1 cellular context compared by ENCODE assay signal in genomic region chr2:26605195-26605968, GRCh38.
TF ChIP-seq lines count a peak whose summit lies in the region.

No MANE protein-coding gene starts in this region.

TF ChIP-seq in HepG2, 621 proteins besides CTCF, POLR2A, EP300 and RAD21 (continued from another document):
- TF ChIP-seq, protein P1, sequence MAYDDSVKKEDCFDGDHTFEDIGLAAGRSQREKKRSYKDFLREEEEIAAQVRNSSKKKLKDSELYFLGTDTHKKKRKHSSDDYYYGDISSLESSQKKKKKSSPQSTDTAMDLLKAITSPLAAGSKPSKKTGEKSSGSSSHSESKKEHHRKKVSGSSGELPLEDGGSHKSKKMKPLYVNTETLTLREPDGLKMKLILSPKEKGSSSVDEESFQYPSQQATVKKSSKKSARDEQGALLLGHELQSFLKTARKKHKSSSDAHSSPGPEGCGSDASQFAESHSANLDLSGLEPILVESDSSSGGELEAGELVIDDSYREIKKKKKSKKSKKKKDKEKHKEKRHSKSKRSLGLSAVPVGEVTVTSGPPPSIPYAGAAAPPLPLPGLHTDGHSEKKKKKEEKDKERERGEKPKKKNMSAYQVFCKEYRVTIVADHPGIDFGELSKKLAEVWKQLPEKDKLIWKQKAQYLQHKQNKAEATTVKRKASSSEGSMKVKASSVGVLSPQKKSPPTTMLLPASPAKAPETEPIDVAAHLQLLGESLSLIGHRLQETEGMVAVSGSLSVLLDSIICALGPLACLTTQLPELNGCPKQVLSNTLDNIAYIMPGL (CRISPR knock-in tag; IDR thresholded peaks at IDR 0.05; ENCODE audit: borderline replicate concordance in 1 of 2, low read depth in 1 of 2): 0 out of 4 replicates have a peak, but pooled peaks of 1 of the 2 experiments have one; percentile 37
- TF ChIP-seq POGK (CRISPR knock-in tag; conservative IDR thresholded peaks at IDR 0.05) (0 out of 2 replicates have a peak, but pooled peaks have one; percentile 30), RFX3 (CRISPR knock-in tag; IDR thresholded peaks at IDR 0.05) (no peak), ZNF543 (CRISPR knock-in tag; IDR thresholded peaks at IDR 0.05) (no peak), KDM1A (CRISPR knock-in tag; IDR thresholded peaks at IDR 0.05) (no peak), XRCC5 (optimal IDR thresholded peaks at IDR 0.05; ENCODE audit: low read length) (peak; percentile 68), EED (CRISPR knock-in tag; IDR thresholded peaks at IDR 0.05) (0 out of 2 replicates have a peak, but pooled peaks have one; percentile 21), ZNF605 (CRISPR knock-in tag; IDR thresholded peaks at IDR 0.05) (peak; percentile 46; the same call in 1 of the 2 replicates), SP5 (CRISPR knock-in tag; IDR thresholded peaks at IDR 0.05; ENCODE audit: borderline replicate concordance, low read depth) (0 out of 2 replicates have a peak, but pooled peaks have one; percentile 13), RXRA (CRISPR knock-in tag; IDR thresholded peaks at IDR 0.05) (0 out of 2 replicates have a peak, but pooled peaks have one; percentile 20), SALL1 (CRISPR knock-in tag; IDR thresholded peaks at IDR 0.05) (peak; percentile 33; the same call in 1 of the 2 replicates), CENPBD1 (CRISPR knock-in tag; IDR thresholded peaks at IDR 0.05; ENCODE audit: borderline replicate concordance, low read depth) (no peak), RXRB (CRISPR knock-in tag; IDR thresholded peaks at IDR 0.05; ENCODE audit: borderline replicate concordance) (0 out of 2 replicates have a peak, but pooled peaks have one; percentile 12), FOXC1 (CRISPR knock-in tag; IDR thresholded peaks at IDR 0.05; ENCODE audit: borderline replicate concordance) (no peak), RCOR2 (CRISPR knock-in tag; IDR thresholded peaks at IDR 0.05) (no peak), KDM2A (CRISPR knock-in tag; IDR thresholded peaks at IDR 0.05; ENCODE audit: borderline replicate concordance, low read depth) (peak; percentile 51; the same call in 1 of the 2 replicates), ZNF205 (CRISPR knock-in tag; IDR thresholded peaks at IDR 0.05) (peak; percentile 34; the same call in 1 of the 2 replicates), THAP7 (CRISPR knock-in tag; IDR thresholded peaks at IDR 0.05) (0 out of 2 replicates have a peak, but pooled peaks have one; percentile 42), ZNF496 (CRISPR knock-in tag; IDR thresholded peaks at IDR 0.05; ENCODE audit: insufficient replicate concordance) (no peak), TFE3 (CRISPR knock-in tag; IDR thresholded peaks at IDR 0.05) (no peak), ZMYM2 (CRISPR knock-in tag; IDR thresholded peaks at IDR 0.05) (0 out of 2 replicates have a peak, but pooled peaks have one; percentile 26), HDAC2 (CRISPR knock-in tag; IDR thresholded peaks at IDR 0.05) (peak; percentile 27; the same call in 1 of the 2 replicates), ZNF878 (CRISPR knock-in tag; IDR thresholded peaks at IDR 0.05) (no peak), ZNF331 (CRISPR knock-in tag; IDR thresholded peaks at IDR 0.05) (0 out of 2 replicates have a peak, but pooled peaks have one; percentile 32), GATAD2A (CRISPR knock-in tag; IDR thresholded peaks at IDR 0.05) (0 out of 2 replicates have a peak, but pooled peaks have one; percentile 27), STAG1 (CRISPR knock-in tag; IDR thresholded peaks at IDR 0.05) (peak; percentile 96), MTA3 (CRISPR knock-in tag; IDR thresholded peaks at IDR 0.05) (0 out of 2 replicates have a peak, but pooled peaks have one; percentile 12), MIER2 (CRISPR knock-in tag; IDR thresholded peaks at IDR 0.05) (peak; percentile 67)
- TF ChIP-seq, protein P2, sequence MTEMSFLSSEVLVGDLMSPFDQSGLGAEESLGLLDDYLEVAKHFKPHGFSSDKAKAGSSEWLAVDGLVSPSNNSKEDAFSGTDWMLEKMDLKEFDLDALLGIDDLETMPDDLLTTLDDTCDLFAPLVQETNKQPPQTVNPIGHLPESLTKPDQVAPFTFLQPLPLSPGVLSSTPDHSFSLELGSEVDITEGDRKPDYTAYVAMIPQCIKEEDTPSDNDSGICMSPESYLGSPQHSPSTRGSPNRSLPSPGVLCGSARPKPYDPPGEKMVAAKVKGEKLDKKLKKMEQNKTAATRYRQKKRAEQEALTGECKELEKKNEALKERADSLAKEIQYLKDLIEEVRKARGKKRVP (CRISPR knock-in tag; IDR thresholded peaks at IDR 0.05): no peak
- TF ChIP-seq, protein P3, sequence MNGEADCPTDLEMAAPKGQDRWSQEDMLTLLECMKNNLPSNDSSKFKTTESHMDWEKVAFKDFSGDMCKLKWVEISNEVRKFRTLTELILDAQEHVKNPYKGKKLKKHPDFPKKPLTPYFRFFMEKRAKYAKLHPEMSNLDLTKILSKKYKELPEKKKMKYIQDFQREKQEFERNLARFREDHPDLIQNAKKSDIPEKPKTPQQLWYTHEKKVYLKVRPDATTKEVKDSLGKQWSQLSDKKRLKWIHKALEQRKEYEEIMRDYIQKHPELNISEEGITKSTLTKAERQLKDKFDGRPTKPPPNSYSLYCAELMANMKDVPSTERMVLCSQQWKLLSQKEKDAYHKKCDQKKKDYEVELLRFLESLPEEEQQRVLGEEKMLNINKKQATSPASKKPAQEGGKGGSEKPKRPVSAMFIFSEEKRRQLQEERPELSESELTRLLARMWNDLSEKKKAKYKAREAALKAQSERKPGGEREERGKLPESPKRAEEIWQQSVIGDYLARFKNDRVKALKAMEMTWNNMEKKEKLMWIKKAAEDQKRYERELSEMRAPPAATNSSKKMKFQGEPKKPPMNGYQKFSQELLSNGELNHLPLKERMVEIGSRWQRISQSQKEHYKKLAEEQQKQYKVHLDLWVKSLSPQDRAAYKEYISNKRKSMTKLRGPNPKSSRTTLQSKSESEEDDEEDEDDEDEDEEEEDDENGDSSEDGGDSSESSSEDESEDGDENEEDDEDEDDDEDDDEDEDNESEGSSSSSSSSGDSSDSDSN (CRISPR knock-in tag; IDR thresholded peaks at IDR 0.05): peak; percentile 36; the same call in 1 of the 2 replicates
- TF ChIP-seq, protein P4, sequence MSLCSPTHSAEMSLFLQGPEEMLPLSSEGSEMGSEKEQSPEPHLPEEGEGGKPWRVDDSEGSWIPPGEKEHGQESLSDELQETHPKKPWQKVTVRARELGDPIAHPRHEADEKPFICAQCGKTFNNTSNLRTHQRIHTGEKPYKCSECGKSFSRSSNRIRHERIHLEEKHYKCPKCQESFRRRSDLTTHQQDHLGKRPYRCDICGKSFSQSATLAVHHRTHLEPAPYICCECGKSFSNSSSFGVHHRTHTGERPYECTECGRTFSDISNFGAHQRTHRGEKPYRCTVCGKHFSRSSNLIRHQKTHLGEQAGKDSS (CRISPR knock-in tag; IDR thresholded peaks at IDR 0.05; ENCODE audit: borderline replicate concordance, low read depth): 0 out of 2 replicates have a peak, but pooled peaks have one; percentile 50
- TF ChIP-seq, protein P5, sequence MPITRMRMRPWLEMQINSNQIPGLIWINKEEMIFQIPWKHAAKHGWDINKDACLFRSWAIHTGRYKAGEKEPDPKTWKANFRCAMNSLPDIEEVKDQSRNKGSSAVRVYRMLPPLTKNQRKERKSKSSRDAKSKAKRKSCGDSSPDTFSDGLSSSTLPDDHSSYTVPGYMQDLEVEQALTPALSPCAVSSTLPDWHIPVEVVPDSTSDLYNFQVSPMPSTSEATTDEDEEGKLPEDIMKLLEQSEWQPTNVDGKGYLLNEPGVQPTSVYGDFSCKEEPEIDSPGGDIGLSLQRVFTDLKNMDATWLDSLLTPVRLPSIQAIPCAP (CRISPR knock-in tag; IDR thresholded peaks at IDR 0.05; ENCODE audit: low read depth): no peak
- TF ChIP-seq, protein P6, sequence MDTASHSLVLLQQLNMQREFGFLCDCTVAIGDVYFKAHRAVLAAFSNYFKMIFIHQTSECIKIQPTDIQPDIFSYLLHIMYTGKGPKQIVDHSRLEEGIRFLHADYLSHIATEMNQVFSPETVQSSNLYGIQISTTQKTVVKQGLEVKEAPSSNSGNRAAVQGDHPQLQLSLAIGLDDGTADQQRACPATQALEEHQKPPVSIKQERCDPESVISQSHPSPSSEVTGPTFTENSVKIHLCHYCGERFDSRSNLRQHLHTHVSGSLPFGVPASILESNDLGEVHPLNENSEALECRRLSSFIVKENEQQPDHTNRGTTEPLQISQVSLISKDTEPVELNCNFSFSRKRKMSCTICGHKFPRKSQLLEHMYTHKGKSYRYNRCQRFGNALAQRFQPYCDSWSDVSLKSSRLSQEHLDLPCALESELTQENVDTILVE (CRISPR knock-in tag; IDR thresholded peaks at IDR 0.05): 0 out of 2 replicates have a peak, but pooled peaks have one; percentile 30
- TF ChIP-seq, protein P7, sequence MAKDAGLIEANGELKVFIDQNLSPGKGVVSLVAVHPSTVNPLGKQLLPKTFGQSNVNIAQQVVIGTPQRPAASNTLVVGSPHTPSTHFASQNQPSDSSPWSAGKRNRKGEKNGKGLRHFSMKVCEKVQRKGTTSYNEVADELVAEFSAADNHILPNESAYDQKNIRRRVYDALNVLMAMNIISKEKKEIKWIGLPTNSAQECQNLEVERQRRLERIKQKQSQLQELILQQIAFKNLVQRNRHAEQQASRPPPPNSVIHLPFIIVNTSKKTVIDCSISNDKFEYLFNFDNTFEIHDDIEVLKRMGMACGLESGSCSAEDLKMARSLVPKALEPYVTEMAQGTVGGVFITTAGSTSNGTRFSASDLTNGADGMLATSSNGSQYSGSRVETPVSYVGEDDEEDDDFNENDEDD (CRISPR knock-in tag; IDR thresholded peaks at IDR 0.05; ENCODE audit: borderline replicate concordance): 0 out of 2 replicates have a peak, but pooled peaks have one; percentile 26
TF ChIP-seq in HepG2: peak in this region for 50.
